ENCODE assay signal across 10 cellular contexts in the genomic region with DNA sequence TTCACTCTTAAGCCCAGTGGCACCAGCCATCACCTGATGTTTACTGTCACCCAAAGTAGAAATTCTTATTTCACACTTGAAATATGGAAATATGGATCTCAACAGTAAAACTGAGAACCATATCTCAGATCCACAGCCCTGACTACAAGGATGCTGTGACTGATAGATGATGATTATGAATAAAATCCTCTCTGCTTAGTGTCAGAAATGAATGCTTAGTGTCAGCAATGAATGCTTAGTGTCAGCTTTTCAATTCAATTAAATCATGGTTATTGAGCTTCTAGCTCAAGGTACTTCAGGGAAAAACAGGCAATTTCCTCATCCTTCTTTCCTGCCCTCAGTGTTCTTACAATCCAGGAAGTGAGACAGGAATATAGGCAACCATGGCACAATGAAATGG.
"Had no signal": no experiment of that assay in that cellular context is flagged by ENCODE, and none has a peak within 500 bp of the region (broad histone marks: within the 10 kb centered on the region; RNA-seq: fewer than 3 reads in every experiment).

No MANE protein-coding gene starts in this region.

- H3K9me3 ChIP-seq: HAP-1 had no signal

- ATAC-seq: HCT116, HepG2 had no signal

- H3K4me3 Mint-ChIP-seq: HFFc6, IgD-negative memory B cell had no signal

- H3K36me3 Mint-ChIP-seq: IgD-negative memory B cell had no signal

- H2AFZ ChIP-seq: GM23248 had no signal

- H3K27ac ChIP-seq: GM23248, HL-60 had no signal

- H3K27me3 Mint-ChIP-seq: IgD-negative memory B cell had no signal

- H3K9ac ChIP-seq: GM23248 had no signal

- H3K9me3 Mint-ChIP-seq: HFFc6, IgD-negative memory B cell had no signal

- H3K4me1 ChIP-seq: HAP-1 had no signal

- DNase-seq: GM23248, GOT3, H7, HFFc6, KG1 had no signal

- H3K36me3 ChIP-seq: HAP-1 had no signal

- H3K4me3 ChIP-seq: GM23248, HAP-1 had no signal

- FAIRE-seq: HepG2 had no signal

- H3K27ac Mint-ChIP-seq: HFFc6, IgD-negative memory B cell had no signal
